Comparison of ENCODE assay signal across 8 cellular contexts in genomic region chr1:225845633-225846259, GRCh38. TPM values are rescaled to one million over a fixed set of nuclear protein-coding genes. Genes with fewer than 3 reads are reported as not detected.
DNase-seq lines count a peak whose midpoint lies in the region; ATAC-seq and TF ChIP-seq lines count a peak whose summit lies in the region.

No MANE protein-coding gene starts in this region.

- H3K27me3 Mint-ChIP-seq in activated CD4-positive, alpha-beta T cell treated with anti-CD3 and anti-CD28 coated beads for 36 hours = no peaks in the 10 kb centered on the region

- H3K27ac ChIP-seq in muscle layer of colon (ENCODE audit: low read depth, low read length) (peak overlapping the region; percentile 61), upper lobe of right lung (no peak overlapping the region)

- H3K9me3 ChIP-seq in muscle layer of colon (ENCODE audit: low read length) = no peaks in the 10 kb centered on the region
- H3K9me3 ChIP-seq in upper lobe of right lung = no peaks in the 10 kb centered on the region

- peak; percentile 64 for DNase-seq in activated CD4-positive, alpha-beta T cell treated with anti-CD3 and anti-CD28 coated beads for 36 hours
- no peak for DNase-seq in activated CD4-positive, alpha-beta T cell treated with anti-CD3 and anti-CD28 coated beads for 1 hour
- peak; percentile 55 for DNase-seq in NCI-H1694 treated with DMSO at 0.1 percent for 48 hours (lab: John Stamatoyannopoulos, UW)
- peak; percentile 79 to 80 for DNase-seq in erythroblast (lab: John Stamatoyannopoulos, UW)
- peak; percentile 83 for DNase-seq in upper lobe of right lung

- intact Hi-C loops in activated CD4-positive, alpha-beta T cell treated with anti-CD3 and anti-CD28 coated beads for 36 hours (cut with DNase I, micrococcal nuclease) = loop anchor here in 1 of 2 experiments (10.0 kb wide), 1 partner anchor 371 kb away; no protein-coding TSS in a partner anchor
- intact Hi-C loops in upper lobe of right lung (cut with DNase I) = no loop called here

- H3K4me1 ChIP-seq in muscle layer of colon (ENCODE audit: insufficient read depth, low read length) = peaks cover 21% of the 10 kb centered on the region
- H3K4me1 ChIP-seq in upper lobe of right lung = peaks cover 16% of the 10 kb centered on the region

- POLR2A ChIA-PET in activated CD4-positive, alpha-beta T cell treated with anti-CD3 and anti-CD28 coated beads for 36 hours (lab: Charles Lee) = no interaction called here

- no peak overlapping the region for H3K9ac ChIP-seq in muscle layer of colon (ENCODE audit: low read length)

- CTCF ChIA-PET in activated CD4-positive, alpha-beta T cell treated with anti-CD3 and anti-CD28 coated beads for 36 hours (lab: Charles Lee) = interaction anchor here (0.8 to 1.0 kb wide), 2 partner anchors 36 to 287 kb away, joined by 3 to 5 read pairs; partner anchors contain the start of gene TMEM63A

- H3K27ac Mint-ChIP-seq in activated CD4-positive, alpha-beta T cell treated with anti-CD3 and anti-CD28 coated beads for 36 hours = no peak overlapping the region

- TF ChIP-seq CTCF in WI38 (IDR thresholded peaks at IDR 0.05; ENCODE audit: low read depth, low read length) (peak; percentile 80), upper lobe of right lung (IDR thresholded peaks at IDR 0.05) (peak; percentile 68)

- TF ChIP-seq POLR2A in erythroblast (IDR thresholded peaks at IDR 0.05; ENCODE audit: low read length) = no peak

- ATAC-seq in activated CD4-positive, alpha-beta T cell treated with anti-CD3 and anti-CD28 coated beads for 36 hours = peak; percentile 43
- ATAC-seq in upper lobe of right lung (peak; percentile 83), GM21423 (IDR thresholded peaks at IDR 0.05; ENCODE audit: unreplicated experiment) (no peak)

- H3K27me3 ChIP-seq in muscle layer of colon (ENCODE audit: control insufficient read depth in 1 of 2, insufficient read depth in 2 of 2, low read length in 2 of 2) = no peaks in the 10 kb centered on the region
- no peaks in the 10 kb centered on the region for H3K27me3 ChIP-seq in upper lobe of right lung

- no peak overlapping the region for H3K4me3 Mint-ChIP-seq in activated CD4-positive, alpha-beta T cell treated with anti-CD3 and anti-CD28 coated beads for 36 hours

- peaks cover 34% of the 10 kb centered on the region for H3K4me1 Mint-ChIP-seq in activated CD4-positive, alpha-beta T cell treated with anti-CD3 and anti-CD28 coated beads for 36 hours

- peaks cover 21% of the 10 kb centered on the region for H3K36me3 Mint-ChIP-seq in activated CD4-positive, alpha-beta T cell treated with anti-CD3 and anti-CD28 coated beads for 36 hours (ENCODE audit: low read depth)

- H3K4me3 ChIP-seq in WI38 (ENCODE audit: low read depth, low read length) (no peak overlapping the region), muscle layer of colon (ENCODE audit: low read depth in 1 of 2, low read length in 2 of 2) (no peak overlapping the region), upper lobe of right lung (no peak overlapping the region)

- H3K9me3 Mint-ChIP-seq in activated CD4-positive, alpha-beta T cell treated with anti-CD3 and anti-CD28 coated beads for 36 hours (ENCODE audit: low read depth) = no peaks in the 10 kb centered on the region

- H3K36me3 ChIP-seq in muscle layer of colon (ENCODE audit: insufficient read depth, low read length) (peaks cover 56% of the 10 kb centered on the region), upper lobe of right lung (peaks cover 62% of the 10 kb centered on the region)

RNA-seq across cellular contexts. Expression of gene EPHX1, which starts 35.8 kb away (rescaled TPM):
- 1 to 10 TPM; 2.5 to 2.6 TPM for total RNA-seq in activated CD4-positive, alpha-beta T cell treated with anti-CD3 and anti-CD28 coated beads for 36 hours
- 245 TPM for total RNA-seq in upper lobe of right lung

RNA-seq across cellular contexts. Expression of gene TMEM63A, which starts 36.4 kb away (rescaled TPM):
- 10 to 100 TPM; 47.3 to 48.0 TPM for total RNA-seq in activated CD4-positive, alpha-beta T cell treated with anti-CD3 and anti-CD28 coated beads for 36 hours
- total RNA-seq in upper lobe of right lung = 119 TPM

RNA-seq across cellular contexts. Expression of gene LEFTY1, which starts 43.2 kb away (rescaled TPM):
- not detected for total RNA-seq in activated CD4-positive, alpha-beta T cell treated with anti-CD3 and anti-CD28 coated beads for 36 hours
- 0.35 TPM for total RNA-seq in upper lobe of right lung

Comparison
In these comparisons a context has a peak if more than half of its experiments do, and no peak if none do; other contexts are left out.
1. RNA of gene EPHX1, which starts 35.8 kb away (total RNA-seq): 245 TPM in upper lobe of right lung (single experiment); 2.5 to 2.6 TPM in activated CD4-positive, alpha-beta T cell treated with anti-CD3 and anti-CD28 coated beads for 36 hours; every median in the first group is over 10 times any median in the second.